In genomic region chr6:8006208-8006607, GRCh38 we compare ENCODE assay signal across 8 cellular contexts. TPM values are rescaled to one million over a fixed set of nuclear protein-coding genes. Genes with fewer than 3 reads are reported as not detected.
DNase-seq lines count a peak whose midpoint lies in the region; ATAC-seq and TF ChIP-seq lines count a peak whose summit lies in the region.

No MANE protein-coding gene starts in this region.

- no peaks in the 10 kb centered on the region for H3K4me1 Mint-ChIP-seq in activated T-helper 17 cell treated with anti-CD3 and anti-CD28 coated beads, Interleukin-2, amount 50 U/mL, for 72 hours
- peaks cover 3% of the 10 kb centered on the region for H3K4me1 Mint-ChIP-seq in T-helper 17 cell

- 94% methylated on average over 1 of the region's 1 CpG for WGBS in prostate gland

- H3K27ac Mint-ChIP-seq in activated T-helper 17 cell treated with anti-CD3 and anti-CD28 coated beads, Interleukin-2, amount 50 U/mL, for 72 hours, result no peak overlapping the region
- H3K27ac Mint-ChIP-seq in T-helper 17 cell, result no peak overlapping the region

- no peak overlapping the region for H3K4me3 ChIP-seq in OCI-LY3 (ENCODE audit: low read length)
- H3K4me3 ChIP-seq in epithelial cell of proximal tubule (ENCODE audit: low read depth, low read length), result no peak overlapping the region
- H3K4me3 ChIP-seq in prostate gland, result no peak overlapping the region

- no peaks in the 10 kb centered on the region for H3K9me3 Mint-ChIP-seq in activated T-helper 17 cell treated with anti-CD3 and anti-CD28 coated beads, Interleukin-2, amount 50 U/mL, for 72 hours

- no peaks in the 10 kb centered on the region for H3K79me2 ChIP-seq in OCI-LY3 (ENCODE audit: low read length)

- no peaks in the 10 kb centered on the region for H3K27me3 ChIP-seq in OCI-LY3 (ENCODE audit: low read depth, low read length)
- H3K27me3 ChIP-seq in prostate gland (replicated peaks; ENCODE audit: insufficient read depth), result no peaks in the 10 kb centered on the region

- H3K27ac ChIP-seq in OCI-LY3 (ENCODE audit: low read length) (no peak overlapping the region), prostate gland (no peak overlapping the region)

- no peaks in the 10 kb centered on the region for H4K20me1 ChIP-seq in OCI-LY3 (ENCODE audit: insufficient read depth, low read length)

- no peak overlapping the region for H3K9ac ChIP-seq in OCI-LY3 (ENCODE audit: low read length)

- TF ChIP-seq POLR2A in prostate gland (IDR thresholded peaks at IDR 0.05), result no peak

- H3K36me3 ChIP-seq in OCI-LY3 (replicated peaks; ENCODE audit: low read depth, low read length), result no peaks in the 10 kb centered on the region
- H3K36me3 ChIP-seq in prostate gland, result no peaks in the 10 kb centered on the region

- H3K4me1 ChIP-seq in OCI-LY3 (ENCODE audit: low read length) (peaks cover 12% of the 10 kb centered on the region; the same call in 1 of the 2 replicates), prostate gland (replicated peaks) (no peaks in the 10 kb centered on the region)

- intact Hi-C loops in prostate gland (cut with DNase I), result no loop called here

- TF ChIP-seq CTCF in OCI-LY3 (IDR thresholded peaks at IDR 0.05; ENCODE audit: low read depth, low read length), result peak; percentile 49
- peak; percentile 60 for TF ChIP-seq CTCF in epithelial cell of proximal tubule (conservative IDR thresholded peaks at IDR 0.05; ENCODE audit: low read depth, low read length)
- peak in 3 of 4 experiments; percentile 31 to 47 (median 44) for TF ChIP-seq CTCF in prostate gland (IDR thresholded peaks at IDR 0.05)

- no peak overlapping the region for H2AFZ ChIP-seq in OCI-LY3 (ENCODE audit: low read depth, low read length)

- ATAC-seq in GM18498 (IDR thresholded peaks at IDR 0.05; ENCODE audit: unreplicated experiment), result no peak
- no peak for ATAC-seq in activated T-helper 17 cell treated with anti-CD3 and anti-CD28 coated beads, Interleukin-2, amount 50 U/mL, for 72 hours (replicated peaks)
- no peak for ATAC-seq in T-helper 17 cell

- no peak overlapping the region for H3K4me2 ChIP-seq in OCI-LY3 (ENCODE audit: low read length)

- H3K9me3 ChIP-seq in OCI-LY3 (ENCODE audit: insufficient read depth, low read length) (no peaks in the 10 kb centered on the region), prostate gland (no peaks in the 10 kb centered on the region), T-helper 17 cell (ENCODE audit: control insufficient read depth, low read length, poor library complexity, severe bottlenecking) (no peaks in the 10 kb centered on the region)

- H3K36me3 Mint-ChIP-seq in activated T-helper 17 cell treated with anti-CD3 and anti-CD28 coated beads, Interleukin-2, amount 50 U/mL, for 72 hours (ENCODE audit: low read depth), result peaks cover 13% of the 10 kb centered on the region
- H3K36me3 Mint-ChIP-seq in T-helper 17 cell (ENCODE audit: low read depth), result no peaks in the 10 kb centered on the region

- H3K27me3 Mint-ChIP-seq in activated T-helper 17 cell treated with anti-CD3 and anti-CD28 coated beads, Interleukin-2, amount 50 U/mL, for 72 hours, result no peaks in the 10 kb centered on the region
- H3K27me3 Mint-ChIP-seq in T-helper 17 cell, result no peaks in the 10 kb centered on the region

- DNase-seq in stimulated activated CD4-positive, alpha-beta T cell treated with anti-CD3 and anti-CD28 coated beads, Interleukin-4, amount 100 ng/mL, for 24 hours, result peak; percentile 12
- DNase-seq in stimulated activated CD4-positive, alpha-beta T cell treated with anti-CD3 and anti-CD28 coated beads, Interleukin-15, amount 100 ng/mL, for 24 hours, result no peak
- DNase-seq in epithelial cell of proximal tubule (ENCODE audit: low read depth), result no peak
- no peak for DNase-seq in prostate gland (ENCODE audit: low spot score)
- no peak for DNase-seq in T-helper 17 cell

- H3K4me3 Mint-ChIP-seq in activated T-helper 17 cell treated with anti-CD3 and anti-CD28 coated beads, Interleukin-2, amount 50 U/mL, for 72 hours, result no peak overlapping the region
- no peak overlapping the region for H3K4me3 Mint-ChIP-seq in T-helper 17 cell

RNA-seq across cellular contexts. Expression of gene BLOC1S5, which starts 58.0 kb away (rescaled TPM):
- total RNA-seq in epithelial cell of proximal tubule (10.9 and 14.8 TPM in 2 replicates), prostate gland (10 to 100 TPM in 1 of 2 donors, 1 to 10 TPM in 1; 9.5 to 13.0 TPM), T-helper 17 cell (10 to 100 TPM; 10.8 to 11.7 TPM)
- 10 to 100 TPM; 18.7 to 22.7 TPM for total RNA-seq in activated T-helper 17 cell treated with anti-CD3 and anti-CD28 coated beads, Interleukin-2, amount 50 U/mL, for 72 hours
